In the genomic region with DNA sequence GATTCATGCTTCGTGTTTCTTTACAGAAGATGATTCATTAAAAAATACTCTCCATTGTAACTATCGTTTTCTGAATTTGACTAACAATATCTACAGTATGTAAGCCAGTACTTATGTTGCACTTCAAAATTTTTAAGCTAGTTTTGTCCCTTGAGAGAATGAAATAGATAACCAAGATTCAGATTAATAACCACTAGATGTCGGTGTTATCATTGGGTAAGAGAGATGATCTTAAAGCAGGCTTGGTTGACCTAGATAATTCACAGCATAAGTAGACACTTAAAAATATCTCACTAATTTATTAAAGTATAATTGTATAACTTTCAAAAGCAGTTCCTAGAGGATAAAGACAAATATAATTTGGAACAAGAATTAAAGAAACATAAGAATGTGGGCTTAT, we compare ENCODE assay signal across 10 cellular contexts.
A peak's percentile ranks its signal among the peaks of the same experiment; 100 is the strongest.
DNase-seq lines count a peak whose midpoint lies in the region; ATAC-seq, FAIRE-seq and TF ChIP-seq lines count a peak whose summit lies in the region.
"Had no signal": no experiment of that assay in that cellular context is flagged by ENCODE, and none has a peak within 500 bp of the region (broad histone marks: within the 10 kb centered on the region; RNA-seq: fewer than 3 reads in every experiment).

No MANE protein-coding gene starts in this region.

- no peaks in the 10 kb centered on the region for H3K36me3 Mint-ChIP-seq in H9 (ENCODE audit: insufficient read depth in 1 of 3, low read depth in 3 of 3)
- H3K36me3 Mint-ChIP-seq: CD8-positive, alpha-beta memory T cell had no signal

- H4K20me1 ChIP-seq in H9 (ENCODE audit: control insufficient read depth, insufficient read depth, insufficient read length) (no peaks in the 10 kb centered on the region), OCI-LY1 (ENCODE audit: insufficient read depth, low read length) (no peaks in the 10 kb centered on the region), H1 (replicated peaks in 1 of 2; ENCODE audit: control insufficient read depth in 1 of 2, insufficient read depth in 2 of 2, low read length in 2 of 2) (no peaks in the 10 kb centered on the region)

- H3K4me1 ChIP-seq in H9 (ENCODE audit: insufficient read depth, low read length) (peaks cover 2% of the 10 kb centered on the region; the same call in 1 of the 2 replicates), OCI-LY1 (ENCODE audit: insufficient read depth, low read length, severe bottlenecking) (no peaks in the 10 kb centered on the region), H1 (replicated peaks in 1 of 4; ENCODE audit: control insufficient read depth in 3 of 4, insufficient read depth in 4 of 4, low read length in 3 of 4) (peaks cover 0 to 8% (median 3%) of the 10 kb centered on the region in 4 experiments; a peak in 2 of 7 replicates)

- in situ Hi-C loops in ACHN (cut with HindIII; ENCODE audit: low pct_ligation_motif_present, low pct_unique_long_range_greater_than_20kb, low sequenced_read_pairs): no loop called here

- ATAC-seq in HG03565 (IDR thresholded peaks at IDR 0.05; ENCODE audit: unreplicated experiment): no peak

- H3F3A ChIP-seq in OCI-LY1 (ENCODE audit: insufficient read depth, low read length): no peaks in the 10 kb centered on the region

- WGBS in H9 (ENCODE audit: extremely low coverage, insufficient read length, low lambda C conversion rate): no CpG with 5 or more reads among the region's 3 CpGs
- 78% methylated on average over 3 of the region's 3 CpGs; no CpG with 5 or more reads in 1 of the 2 experiments for WGBS in H1 (ENCODE audit: extremely low coverage in 1 of 2, insufficient coverage in 1 of 2, insufficient read length in 1 of 2, insufficient replicate concordance in 2 of 2, low coverage in 1 of 2, low lambda C conversion rate in 2 of 2, missing lambda C conversion rate in 1 of 2), 2 experiments

- H3K4ac ChIP-seq in H9 (ENCODE audit: low read depth, low read length) (no peak overlapping the region), H1 (replicated peaks; ENCODE audit: insufficient read length, low read depth, low read length) (no peak overlapping the region)

- H3K14ac ChIP-seq in H9 (ENCODE audit: insufficient read depth, low read length) (no peak overlapping the region), H1 (ENCODE audit: insufficient read length) (no peak overlapping the region)

- POLR2A ChIA-PET in H1 (lab: Charles Lee; ENCODE audit: partially characterized antibody): no interaction called here

- no peak for TF ChIP-seq EP300 in H1 (IDR thresholded peaks at IDR 0.05; ENCODE audit: borderline replicate concordance in 1 of 2, low read depth in 2 of 2, low read length in 2 of 2)

- H2BK15ac ChIP-seq in H9 (ENCODE audit: low read depth, low read length) (no peak overlapping the region), H1 (ENCODE audit: low read length) (no peak overlapping the region)

- H3K27ac Mint-ChIP-seq in H9: no peak overlapping the region
- H3K27ac Mint-ChIP-seq: CD8-positive, alpha-beta memory T cell had no signal

- no peak overlapping the region for H3K27ac ChIP-seq in 22Rv1
- no peak overlapping the region for H3K27ac ChIP-seq in H9 (ENCODE audit: insufficient read length, low read depth, low read length)
- H3K27ac ChIP-seq in OCI-LY1 (ENCODE audit: low read depth, low read length, poor library complexity, severe bottlenecking): no peak overlapping the region
- no peak overlapping the region for H3K27ac ChIP-seq in H1 (ENCODE audit: low read depth, low read length)

- H2BK5ac ChIP-seq in H9 (ENCODE audit: insufficient read length, low read length) (no peak overlapping the region), H1 (ENCODE audit: low read depth, low read length) (no peak overlapping the region)

- H3K23ac ChIP-seq in H9 (ENCODE audit: insufficient read length, low read depth, low read length) (no peak overlapping the region), H1 (ENCODE audit: insufficient read length) (no peak overlapping the region)

- H3K4me3 ChIP-seq in OCI-LY1 (ENCODE audit: low read depth, low read length, poor library complexity, severe bottlenecking) (no peak overlapping the region), H1 (ENCODE audit: extremely low read depth in 1 of 4, insufficient read depth in 2 of 4, low read depth in 3 of 4, low read length in 4 of 4) (no peak overlapping the region), foreskin fibroblast (ENCODE audit: low read depth in 1 of 2, low read length in 2 of 2) (no peak overlapping the region)

- no peaks in the 10 kb centered on the region for H3K27me3 Mint-ChIP-seq in H9 (ENCODE audit: low read depth)

- CTCF ChIA-PET in H1 (lab: Charles Lee; ENCODE audit: partially characterized antibody): interaction anchor here (0.7 to 1.3 kb wide), 6 partner anchors 10 to 643 kb away, joined by 3 to 5 read pairs (median 3); no protein-coding TSS in a partner anchor

- no peak overlapping the region for H3T11ph ChIP-seq in H9 (ENCODE audit: low read length)

- H3K79me2 ChIP-seq in H9 (ENCODE audit: insufficient read depth, low read length) (no peaks in the 10 kb centered on the region), OCI-LY1 (ENCODE audit: insufficient read depth, low read length) (no peaks in the 10 kb centered on the region), H1 (ENCODE audit: control insufficient read depth in 1 of 2, insufficient read depth in 2 of 2, low read length in 2 of 2) (no peaks in the 10 kb centered on the region)

- peaks cover 11% of the 10 kb centered on the region in 2 experiments for H3K4me1 Mint-ChIP-seq in H9
- H3K4me1 Mint-ChIP-seq: CD8-positive, alpha-beta memory T cell had no signal

- H2BK120ac ChIP-seq in H9 (ENCODE audit: low read depth, low read length, poor library complexity, severe bottlenecking) (no peak overlapping the region), H1 (replicated peaks; ENCODE audit: low read depth, low read length) (no peak overlapping the region)

- H3K9me2 ChIP-seq in OCI-LY1 (ENCODE audit: low read depth, low read length): no peaks in the 10 kb centered on the region

- no peaks in the 10 kb centered on the region for H3K27me3 ChIP-seq in H9 (ENCODE audit: insufficient read depth, low read length)
- no peaks in the 10 kb centered on the region for H3K27me3 ChIP-seq in OCI-LY1 (ENCODE audit: insufficient read depth, low read length)
- H3K27me3 ChIP-seq in H1 (replicated peaks in 1 of 4; ENCODE audit: control insufficient read depth in 3 of 4, extremely low read depth in 1 of 4, insufficient read depth in 3 of 4, low read length in 3 of 4): no peaks in the 10 kb centered on the region

- H3K23me2 ChIP-seq in H9 (ENCODE audit: insufficient read length, low read depth, low read length, poor library complexity, severe bottlenecking): no peaks in the 10 kb centered on the region
- H3K23me2 ChIP-seq in H1 (ENCODE audit: low read depth, low read length): no peaks in the 10 kb centered on the region

- H3K9ac ChIP-seq in H9 (ENCODE audit: extremely low read depth, insufficient read length, low read length): no peak overlapping the region
- no peak overlapping the region for H3K9ac ChIP-seq in OCI-LY1 (ENCODE audit: low read length)
- no peak overlapping the region for H3K9ac ChIP-seq in H1 (replicated peaks in 1 of 4; ENCODE audit: extremely low read depth in 1 of 4, low read depth in 3 of 4, low read length in 3 of 4)

- H3K56ac ChIP-seq in H9 (ENCODE audit: insufficient read length, low read depth, low read length) (no peak overlapping the region), H1 (replicated peaks; ENCODE audit: insufficient read length, low read depth, low read length) (no peak overlapping the region)

- DNase-seq in H9 (no peak), H1 (ENCODE audit: low read depth in 1 of 2, low spot score in 2 of 2) (no peak), ACHN (no peak), foreskin fibroblast (no peak)
- DNase-seq in stimulated activated naive CD4-positive, alpha-beta T cell (lab: John Stamatoyannopoulos, UW): no peak
- DNase-seq: CD8-positive, alpha-beta memory T cell; T-helper 1 cell had no signal

- no peaks in the 10 kb centered on the region for H3K9me3 Mint-ChIP-seq in H9

- H2BK20ac ChIP-seq in H9 (ENCODE audit: low read depth, low read length, poor library complexity, severe bottlenecking): no peak overlapping the region
- no peak overlapping the region for H2BK20ac ChIP-seq in H1 (ENCODE audit: low read length)

- no peak overlapping the region for H2AFZ ChIP-seq in H9 (ENCODE audit: low read length)
- no peak overlapping the region for H2AFZ ChIP-seq in OCI-LY1 (ENCODE audit: low read length)
- H2AFZ ChIP-seq in H1 (ENCODE audit: low read length): no peak overlapping the region

- H3K4me2 ChIP-seq in H9 (ENCODE audit: insufficient read depth, insufficient read length, low read length) (no peak overlapping the region), OCI-LY1 (ENCODE audit: low read length) (no peak overlapping the region), H1 (ENCODE audit: insufficient read depth in 1 of 2, low read depth in 2 of 2, low read length in 2 of 2) (no peak overlapping the region)

- no peak overlapping the region for H4K91ac ChIP-seq in H9 (ENCODE audit: insufficient read length, low read depth, low read length)
- H4K91ac ChIP-seq in H1 (replicated peaks; ENCODE audit: insufficient read length, low read length): no peak overlapping the region

- no peak overlapping the region for H2BK12ac ChIP-seq in H9 (ENCODE audit: insufficient read length, low read depth, low read length)
- H2BK12ac ChIP-seq in H1 (ENCODE audit: low read depth, low read length): no peak overlapping the region

- H3K36me3 ChIP-seq in OCI-LY1 (ENCODE audit: insufficient read depth, low read length) (no peaks in the 10 kb centered on the region), H1 (ENCODE audit: control insufficient read depth in 2 of 4, insufficient read depth in 4 of 4, low read length in 3 of 4) (no peaks in the 10 kb centered on the region)

- no peaks in the 10 kb centered on the region for H3K9me3 ChIP-seq in H9 (ENCODE audit: control insufficient read depth, low read depth, low read length)
- H3K9me3 ChIP-seq in OCI-LY1 (ENCODE audit: low read length): no peaks in the 10 kb centered on the region
- no peaks in the 10 kb centered on the region for H3K9me3 ChIP-seq in H1 (ENCODE audit: insufficient read depth in 2 of 2, low read depth in 1 of 2, low read length in 1 of 2)

- H4K5ac ChIP-seq in H9 (ENCODE audit: insufficient read length, low read depth, low read length) (no peak overlapping the region), H1 (ENCODE audit: insufficient read length, low read depth, low read length) (no peak overlapping the region)

- H3K79me1 ChIP-seq in H9 (ENCODE audit: insufficient read depth, low read depth, low read length, poor library complexity, severe bottlenecking) (no peaks in the 10 kb centered on the region), H1 (ENCODE audit: low read depth, low read length) (no peaks in the 10 kb centered on the region)

- FAIRE-seq in H1 (lab: Jason Lieb, UNC): no peak

- H3K18ac ChIP-seq in H9 (ENCODE audit: insufficient read length, low read depth, low read length) (no peak overlapping the region), H1 (ENCODE audit: extremely low read depth, low read length) (no peak overlapping the region)

- TF ChIP-seq POLR2A in H1 (IDR thresholded peaks at IDR 0.05; ENCODE audit: control extremely low read depth in 1 of 2, low read depth in 2 of 2, low read length in 2 of 2): no peak

- peak; percentile 56 to 67 for TF ChIP-seq RAD21 in H1 (IDR thresholded peaks at IDR 0.05 in 1 of 2, conservative IDR thresholded peaks at IDR 0.05 in 1 of 2; ENCODE audit: low read depth in 2 of 2, low read length in 2 of 2)

- H4K8ac ChIP-seq in H9 (replicated peaks; ENCODE audit: insufficient read length, low read depth, low read length): no peak overlapping the region
- H4K8ac ChIP-seq in H1 (ENCODE audit: extremely low read depth, insufficient read depth, low read length): no peak overlapping the region

- H2AK5ac ChIP-seq in H9 (ENCODE audit: insufficient read length, low read length): no peak overlapping the region
- H2AK5ac ChIP-seq in H1 (ENCODE audit: low read depth, low read length): no peak overlapping the region

- TF ChIP-seq CTCF in 22Rv1 (IDR thresholded peaks at IDR 0.05): peak; percentile 62
- TF ChIP-seq CTCF in H9 (conservative IDR thresholded peaks at IDR 0.05): peak; percentile 44; the same call in 2 of the 3 replicates
- peak; percentile 38; the same call in 1 of the 2 replicates for TF ChIP-seq CTCF in OCI-LY1 (IDR thresholded peaks at IDR 0.05; ENCODE audit: low read length)
- peak in 1 of 3 experiments; percentile 39; a peak in 2 of 4 replicates for TF ChIP-seq CTCF in H1 (IDR thresholded peaks at IDR 0.05; ENCODE audit: control extremely low read depth in 1 of 3, insufficient read depth in 1 of 3, low read depth in 1 of 3, low read length in 3 of 3)
- no peak for TF ChIP-seq CTCF in foreskin fibroblast (IDR thresholded peaks at IDR 0.05; ENCODE audit: low read depth, low read length)

- H3K4me3 Mint-ChIP-seq in H9: no peak overlapping the region
- H3K4me3 Mint-ChIP-seq: CD8-positive, alpha-beta memory T cell had no signal
